17 cellular contexts compared by ENCODE assay signal in genomic region chr6:8172510-8172909, GRCh38.
"Had no signal": no experiment of that assay in that cellular context is flagged by ENCODE, and none has a peak within 500 bp of the region (broad histone marks: within the 10 kb centered on the region; RNA-seq: fewer than 3 reads in every experiment).

No MANE protein-coding gene starts in this region.

- H3K27ac ChIP-seq: brain microvascular endothelial cell, coronary artery had no signal

- H3K27me3 ChIP-seq: brain microvascular endothelial cell had no signal

- ATAC-seq: activated T-helper 17 cell treated with anti-CD3 and anti-CD28 coated beads, Interleukin-2, amount 50 U/mL, for 72 hours; left ventricle myocardium superior; natural killer cell treated with Interleukin-12 subunit alpha and Interleukin-12 subunit beta and Interleukin-15 and Interleukin-18, amount 100 ng/mL, for 72 hours had no signal

- H3K4me3 Mint-ChIP-seq: activated T-helper 17 cell treated with anti-CD3 and anti-CD28 coated beads, Interleukin-2, amount 50 U/mL, for 72 hours; central memory CD8-positive, alpha-beta T cell; natural killer cell treated with Interleukin-12 subunit alpha and Interleukin-12 subunit beta and Interleukin-15 and Interleukin-18, amount 100 ng/mL, for 72 hours; type B pancreatic cell had no signal

- H3K9me3 Mint-ChIP-seq: activated T-helper 17 cell treated with anti-CD3 and anti-CD28 coated beads, Interleukin-2, amount 50 U/mL, for 72 hours; central memory CD8-positive, alpha-beta T cell; natural killer cell treated with Interleukin-12 subunit alpha and Interleukin-12 subunit beta and Interleukin-15 and Interleukin-18, amount 100 ng/mL, for 72 hours had no signal

- DNase-seq: activated CD4-positive, alpha-beta T cell treated with anti-CD3 and anti-CD28 coated beads, Interleukin-2, amount 50 U/mL, for 4 hours; activated CD4-positive, CD25-positive, alpha-beta regulatory T cell treated with anti-CD3 and anti-CD28 coated beads, Interleukin-2, amount 50 U/mL, for 72 hours; activated naive CD4-positive, alpha-beta T cell treated with Interleukin-2 at 50 U/mL for 16 hours; anterior cingulate cortex; glutamatergic neuron; hypothalamus; left ventricle myocardium superior; posterior cingulate gyrus; stimulated activated CD4-positive, alpha-beta T cell treated with anti-CD3 and anti-CD28 coated beads, Interleukin-4, amount 100 ng/mL, for 24 hours; stimulated activated naive CD4-positive, alpha-beta T cell had no signal

- H3K4me1 Mint-ChIP-seq: activated T-helper 17 cell treated with anti-CD3 and anti-CD28 coated beads, Interleukin-2, amount 50 U/mL, for 72 hours; central memory CD8-positive, alpha-beta T cell had no signal

- H3K36me3 Mint-ChIP-seq: natural killer cell treated with Interleukin-12 subunit alpha and Interleukin-12 subunit beta and Interleukin-15 and Interleukin-18, amount 100 ng/mL, for 72 hours had no signal

- H3K36me3 ChIP-seq: brain microvascular endothelial cell had no signal

- H3K27ac Mint-ChIP-seq: activated T-helper 17 cell treated with anti-CD3 and anti-CD28 coated beads, Interleukin-2, amount 50 U/mL, for 72 hours; natural killer cell treated with Interleukin-12 subunit alpha and Interleukin-12 subunit beta and Interleukin-15 and Interleukin-18, amount 100 ng/mL, for 72 hours; type B pancreatic cell had no signal

- H3K4me3 ChIP-seq: coronary artery had no signal

- FAIRE-seq: endothelial cell of umbilical vein had no signal
